9 cellular contexts compared by ENCODE assay signal in genomic region chr6:90008189-90008907, GRCh38.
DNase-seq lines count a peak whose midpoint lies in the region; ATAC-seq lines count a peak whose summit lies in the region.
"Had no signal": no experiment of that assay in that cellular context is flagged by ENCODE, and none has a peak within 500 bp of the region (broad histone marks: within the 10 kb centered on the region; RNA-seq: fewer than 3 reads in every experiment).

No MANE protein-coding gene starts in this region.

- H3K27ac ChIP-seq in SJSA1 = peak overlapping the region; percentile 80
- H3K27ac ChIP-seq: colonic mucosa had no signal

- ATAC-seq in GM18867 (IDR thresholded peaks at IDR 0.05; ENCODE audit: unreplicated experiment) = peak; percentile 83
- ATAC-seq in GM21717 (IDR thresholded peaks at IDR 0.05; ENCODE audit: unreplicated experiment) = peak; percentile 86
- ATAC-seq in memory B cell (ENCODE audit: low read depth) = peak; percentile 26
- ATAC-seq in left ventricle myocardium superior = no peak

- H3K36me3 Mint-ChIP-seq in memory B cell = peaks cover 26% of the 10 kb centered on the region

- no peak overlapping the region for H3K4me3 ChIP-seq in SJSA1
- H3K4me3 ChIP-seq: colonic mucosa had no signal

- intact Hi-C loops in left ventricle myocardium superior (cut with micrococcal nuclease) = no loop called here

- no peaks in the 10 kb centered on the region for H3K27me3 Mint-ChIP-seq in memory B cell

- H3K27ac Mint-ChIP-seq in memory B cell = peak overlapping the region; percentile 61

- DNase-seq in SJSA1 (ENCODE audit: low read depth in 1 of 2, low spot score in 2 of 2) (no peak), memory B cell (ENCODE audit: low spot score in 2 of 2) (no peak), NCI-H82 treated with DMSO at 0.1 percent for 48 hours (lab: John Stamatoyannopoulos, UW; ENCODE audit: unreplicated experiment) (no peak), left ventricle myocardium superior (no peak)
- DNase-seq in stimulated activated naive CD4-positive, alpha-beta T cell (lab: John Stamatoyannopoulos, UW) = no peak
- DNase-seq: colonic mucosa, Karpas-422 had no signal

- H3K4me1 Mint-ChIP-seq in memory B cell = peaks cover 15% of the 10 kb centered on the region

- H3K9me3 ChIP-seq in SJSA1 (replicated peaks) = no peaks in the 10 kb centered on the region
- H3K9me3 ChIP-seq: colonic mucosa had no signal

- peaks cover 47% of the 10 kb centered on the region for H3K4me1 ChIP-seq in SJSA1 (replicated peaks)
- H3K4me1 ChIP-seq: colonic mucosa had no signal

- no peaks in the 10 kb centered on the region for H3K27me3 ChIP-seq in SJSA1 (replicated peaks)
- H3K27me3 ChIP-seq: colonic mucosa had no signal

- H3K9me3 Mint-ChIP-seq in memory B cell = no peaks in the 10 kb centered on the region

- no peaks in the 10 kb centered on the region for H3K36me3 ChIP-seq in SJSA1
- H3K36me3 ChIP-seq: colonic mucosa had no signal

- H3K4me3 Mint-ChIP-seq in memory B cell = peak overlapping the region; percentile 1
